28 cellular contexts compared by ENCODE assay signal in the genomic region with DNA sequence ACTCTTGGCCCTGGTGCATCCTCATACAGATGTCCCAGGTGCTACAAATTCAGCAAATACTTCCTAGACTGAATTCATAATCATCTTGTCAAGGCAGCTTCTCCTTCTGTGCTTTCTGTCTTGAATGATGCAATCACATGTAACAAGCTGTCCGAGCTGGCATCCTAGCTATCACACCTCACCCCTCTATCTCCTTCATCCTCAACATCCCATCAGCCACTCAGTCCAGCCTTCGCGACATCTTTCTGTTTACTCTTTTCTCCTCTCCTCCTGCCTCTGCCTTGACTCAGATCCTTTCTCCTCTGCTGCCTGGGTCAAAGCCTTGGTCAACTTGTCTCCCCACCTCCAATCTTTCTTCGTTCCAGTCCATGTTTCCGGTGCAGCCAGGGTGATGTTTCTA.
"Had no signal": no experiment of that assay in that cellular context is flagged by ENCODE, and none has a peak within 500 bp of the region (broad histone marks: within the 10 kb centered on the region; RNA-seq: fewer than 3 reads in every experiment).

No MANE protein-coding gene starts in this region.

- H3K27ac Mint-ChIP-seq: activated CD4-positive, alpha-beta memory T cell treated with anti-CD3 and anti-CD28 coated beads for 36 hours; activated CD4-positive, alpha-beta T cell treated with anti-CD3 and anti-CD28 coated beads, Interleukin-2, amount 10 ng/mL, durations not matched to agents 24 days and 14 days; activated T-helper 17 cell treated with anti-CD3 and anti-CD28 coated beads, Interleukin-2, amount 50 U/mL, for 72 hours; natural killer cell treated with Interleukin-12 subunit alpha and Interleukin-12 subunit beta and Interleukin-15 and Interleukin-18, amount 100 ng/mL, for 72 hours; stimulated activated effector memory CD8-positive, alpha-beta T cell treated with anti-CD3 and anti-CD28 coated beads, Interleukin-12 subunit alpha, Interleukin-12 subunit beta, amount 100 ng/mL, for 72 hours; stimulated activated naive CD8-positive, alpha-beta T cell treated with anti-CD3 and anti-CD28 coated beads, Interleukin-15, Interleukin-2, amounts not matched to agents 100 ng/mL and 50 ng/mL, for 24 hours had no signal

- ATAC-seq: activated naive CD4-positive, alpha-beta T cell treated with anti-CD3 and anti-CD28 coated beads, Interleukin-2, amount 50 U/mL, for 72 hours; activated T-helper 17 cell treated with anti-CD3 and anti-CD28 coated beads, Interleukin-2, amount 50 U/mL, for 72 hours; gastrocnemius medialis; left ventricle myocardium superior; mucosa of descending colon; natural killer cell treated with Interleukin-12 subunit alpha and Interleukin-12 subunit beta and Interleukin-15 and Interleukin-18, amount 100 ng/mL, for 72 hours; stimulated activated effector memory CD8-positive, alpha-beta T cell treated with anti-CD3 and anti-CD28 coated beads, Interleukin-12 subunit alpha, Interleukin-12 subunit beta, amount 100 ng/mL, for 72 hours had no signal

- H3K4me2 ChIP-seq: hepatocyte had no signal

- H3K27ac ChIP-seq: cardiac muscle cell, colonic mucosa, epithelial cell of prostate, gastrocnemius medialis, hepatocyte, sigmoid colon, thoracic aorta, uterus, VCaP had no signal

- H3K4me3 Mint-ChIP-seq: activated CD4-positive, alpha-beta memory T cell treated with anti-CD3 and anti-CD28 coated beads for 36 hours; activated CD4-positive, alpha-beta T cell treated with anti-CD3 and anti-CD28 coated beads, Interleukin-2, amount 10 ng/mL, durations not matched to agents 24 days and 14 days; activated T-helper 17 cell treated with anti-CD3 and anti-CD28 coated beads, Interleukin-2, amount 50 U/mL, for 72 hours; natural killer cell treated with Interleukin-12 subunit alpha and Interleukin-12 subunit beta and Interleukin-15 and Interleukin-18, amount 100 ng/mL, for 72 hours; stimulated activated effector memory CD8-positive, alpha-beta T cell treated with anti-CD3 and anti-CD28 coated beads, Interleukin-12 subunit alpha, Interleukin-12 subunit beta, amount 100 ng/mL, for 72 hours; stimulated activated naive CD8-positive, alpha-beta T cell treated with anti-CD3 and anti-CD28 coated beads, Interleukin-15, Interleukin-2, amounts not matched to agents 100 ng/mL and 50 ng/mL, for 24 hours had no signal

- H3K9me3 ChIP-seq: colonic mucosa, gastrocnemius medialis, mucosa of descending colon, sigmoid colon, thoracic aorta, uterus had no signal

- H3K36me3 ChIP-seq: cardiac muscle cell, colonic mucosa, gastrocnemius medialis, sigmoid colon, thoracic aorta, uterus had no signal

- H3K27me3 ChIP-seq: cardiac muscle cell, colonic mucosa, gastrocnemius medialis, hepatocyte, sigmoid colon, uterus had no signal

- H3K79me2 ChIP-seq: hepatocyte had no signal

- FAIRE-seq: endometrium, small intestine, TTC549 had no signal

- H3K36me3 Mint-ChIP-seq: activated CD4-positive, alpha-beta memory T cell treated with anti-CD3 and anti-CD28 coated beads for 36 hours; activated naive CD4-positive, alpha-beta T cell treated with anti-CD3 and anti-CD28 coated beads, Interleukin-2, amount 50 U/mL, for 72 hours; natural killer cell treated with Interleukin-12 subunit alpha and Interleukin-12 subunit beta and Interleukin-15 and Interleukin-18, amount 100 ng/mL, for 72 hours; stimulated activated effector memory CD8-positive, alpha-beta T cell treated with anti-CD3 and anti-CD28 coated beads, Interleukin-12 subunit alpha, Interleukin-12 subunit beta, amount 100 ng/mL, for 72 hours had no signal

- H2AFZ ChIP-seq: hepatocyte had no signal

- H3K9me3 Mint-ChIP-seq: activated CD4-positive, alpha-beta memory T cell treated with anti-CD3 and anti-CD28 coated beads for 36 hours; activated CD4-positive, alpha-beta T cell treated with anti-CD3 and anti-CD28 coated beads, Interleukin-2, amount 10 ng/mL, durations not matched to agents 24 days and 14 days; activated naive CD4-positive, alpha-beta T cell treated with anti-CD3 and anti-CD28 coated beads, Interleukin-2, amount 50 U/mL, for 72 hours; natural killer cell treated with Interleukin-12 subunit alpha and Interleukin-12 subunit beta and Interleukin-15 and Interleukin-18, amount 100 ng/mL, for 72 hours; stimulated activated effector memory CD8-positive, alpha-beta T cell treated with anti-CD3 and anti-CD28 coated beads, Interleukin-12 subunit alpha, Interleukin-12 subunit beta, amount 100 ng/mL, for 72 hours; stimulated activated naive CD8-positive, alpha-beta T cell treated with anti-CD3 and anti-CD28 coated beads, Interleukin-15, Interleukin-2, amounts not matched to agents 100 ng/mL and 50 ng/mL, for 24 hours had no signal

- H3K27me3 Mint-ChIP-seq: activated CD4-positive, alpha-beta T cell treated with anti-CD3 and anti-CD28 coated beads, Interleukin-2, amount 10 ng/mL, durations not matched to agents 24 days and 14 days had no signal

- DNase-seq: activated CD4-positive, alpha-beta memory T cell treated with anti-CD3 and anti-CD28 coated beads for 36 hours; activated CD4-positive, alpha-beta T cell treated with anti-CD3 and anti-CD28 coated beads, Interleukin-2, amount 10 ng/mL, durations not matched to agents 24 days and 14 days; activated CD8-positive, alpha-beta memory T cell treated with anti-CD3 and anti-CD28 coated beads, Interleukin-2, amount 50 U/mL, for 4 hours; activated T-cell treated with anti-CD3 and anti-CD28 coated beads, Interleukin-2, amount 50 U/mL, for 1 hour; cerebellar nuclear complex; colonic mucosa; effector CD8-positive, alpha-beta T cell; gastrocnemius medialis; islet precursor cell; left ventricle myocardium superior; mucosa of descending colon; sigmoid colon; small intestine; stimulated activated CD4-positive, alpha-beta T cell treated with anti-CD3 and anti-CD28 coated beads, Interleukin-4, amount 100 ng/mL, for 24 hours; trophoblast cell; uterus had no signal

- H3K4me1 Mint-ChIP-seq: activated CD4-positive, alpha-beta T cell treated with anti-CD3 and anti-CD28 coated beads, Interleukin-2, amount 10 ng/mL, durations not matched to agents 24 days and 14 days; activated T-helper 17 cell treated with anti-CD3 and anti-CD28 coated beads, Interleukin-2, amount 50 U/mL, for 72 hours; stimulated activated effector memory CD8-positive, alpha-beta T cell treated with anti-CD3 and anti-CD28 coated beads, Interleukin-12 subunit alpha, Interleukin-12 subunit beta, amount 100 ng/mL, for 72 hours had no signal

- H3K4me1 ChIP-seq: colonic mucosa, gastrocnemius medialis, sigmoid colon, uterus had no signal

- H3K4me3 ChIP-seq: cardiac muscle cell, colonic mucosa, gastrocnemius medialis, hepatocyte, mucosa of descending colon, sigmoid colon, thoracic aorta, uterus had no signal
